14 cellular contexts compared by ENCODE assay signal in the genomic region with DNA sequence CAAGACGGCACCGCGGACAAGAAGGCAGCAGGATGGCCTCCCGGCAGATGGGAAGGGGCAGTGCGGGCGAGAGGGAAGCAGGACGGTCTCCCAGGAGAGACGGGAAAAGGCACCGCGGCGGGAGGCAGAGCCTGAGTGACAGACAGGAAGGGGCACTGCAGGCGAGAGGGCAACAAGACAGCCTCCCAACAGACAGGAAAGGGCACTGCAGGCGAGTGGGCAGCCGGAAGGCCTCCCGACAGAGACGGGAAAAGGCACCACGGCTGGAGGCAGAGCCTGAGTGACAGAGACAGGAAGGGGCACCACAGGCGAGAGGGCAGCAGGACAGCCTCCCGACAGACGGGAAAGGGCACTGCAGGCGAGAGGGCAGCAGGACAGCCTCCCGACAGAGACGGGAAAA.
"Had no signal": no experiment of that assay in that cellular context is flagged by ENCODE, and none has a peak within 500 bp of the region (broad histone marks: within the 10 kb centered on the region; RNA-seq: fewer than 3 reads in every experiment).

No MANE protein-coding gene starts in this region.

- DNase-seq: activated T-cell treated with anti-CD3 and anti-CD28 coated beads, Interleukin-2, amount 50 U/mL, for 4 hours; amniotic stem cell; body of pancreas; left colon; mammary epithelial cell; stimulated activated CD4-positive, alpha-beta T cell treated with anti-CD3 and anti-CD28 coated beads, Interleukin-15, amount 100 ng/mL, for 24 hours; stimulated activated CD4-positive, alpha-beta T cell treated with anti-CD3 and anti-CD28 coated beads, Interleukin-4, amount 100 ng/mL, for 24 hours; T-helper 9 cell had no signal

- H2AFZ ChIP-seq: parathyroid adenoma had no signal

- H3K4me3 Mint-ChIP-seq: activated T-cell treated with anti-CD3 and anti-CD28 coated beads, Interleukin-2, amount 50 U/mL, for 4 hours; dendritic cell treated with granulocyte-macrophage colony-stimulating factor and Interleukin-4, amounts not matched to agents 40 ng/mL and 50 ng/mL, for 4 days; neural crest cell; stimulated activated naive CD8-positive, alpha-beta T cell treated with anti-CD3 and anti-CD28 coated beads, Interleukin-15, Interleukin-2, amounts not matched to agents 100 ng/mL and 50 ng/mL, for 24 hours had no signal

- ATAC-seq: activated T-cell treated with anti-CD3 and anti-CD28 coated beads, Interleukin-2, amount 50 U/mL, for 4 hours; body of pancreas; esophagus mucosa; left colon had no signal

- H3K27ac Mint-ChIP-seq: dendritic cell treated with granulocyte-macrophage colony-stimulating factor and Interleukin-4, amounts not matched to agents 40 ng/mL and 50 ng/mL, for 4 days; stimulated activated naive CD8-positive, alpha-beta T cell treated with anti-CD3 and anti-CD28 coated beads, Interleukin-15, Interleukin-2, amounts not matched to agents 100 ng/mL and 50 ng/mL, for 24 hours had no signal

- H3K27me3 Mint-ChIP-seq: dendritic cell treated with granulocyte-macrophage colony-stimulating factor and Interleukin-4, amounts not matched to agents 40 ng/mL and 50 ng/mL, for 4 days; stimulated activated naive CD8-positive, alpha-beta T cell treated with anti-CD3 and anti-CD28 coated beads, Interleukin-15, Interleukin-2, amounts not matched to agents 100 ng/mL and 50 ng/mL, for 24 hours had no signal

- H3K27me3 ChIP-seq: body of pancreas, upper lobe of left lung had no signal

- H3K9me3 Mint-ChIP-seq: activated T-cell treated with anti-CD3 and anti-CD28 coated beads, Interleukin-2, amount 50 U/mL, for 4 hours; dendritic cell treated with granulocyte-macrophage colony-stimulating factor and Interleukin-4, amounts not matched to agents 40 ng/mL and 50 ng/mL, for 4 days; neural crest cell; stimulated activated naive CD8-positive, alpha-beta T cell treated with anti-CD3 and anti-CD28 coated beads, Interleukin-15, Interleukin-2, amounts not matched to agents 100 ng/mL and 50 ng/mL, for 24 hours had no signal

- H3K9me3 ChIP-seq: body of pancreas, upper lobe of left lung had no signal

- H3K4me3 ChIP-seq: body of pancreas, upper lobe of left lung had no signal

- H3K27ac ChIP-seq: body of pancreas, parathyroid adenoma, upper lobe of left lung had no signal

- H3K9ac ChIP-seq: parathyroid adenoma had no signal

- H3K4me1 ChIP-seq: body of pancreas, parathyroid adenoma had no signal
